18 cellular contexts compared by ENCODE assay signal in genomic region chr1:26370591-26371382, GRCh38. TPM values are rescaled to one million over a fixed set of nuclear protein-coding genes. Genes with fewer than 3 reads are reported as not detected.
DNase-seq lines count a peak whose midpoint lies in the region; ATAC-seq and TF ChIP-seq lines count a peak whose summit lies in the region.
"Had no signal": no experiment of that assay in that cellular context is flagged by ENCODE, and none has a peak within 500 bp of the region (broad histone marks: within the 10 kb centered on the region; RNA-seq: fewer than 3 reads in every experiment).

No MANE protein-coding gene starts in this region.

- no peak overlapping the region for H2BK120ac ChIP-seq in H9 (ENCODE audit: low read depth, low read length, poor library complexity, severe bottlenecking)

- CTCF ChIA-PET in CD4-positive, alpha-beta T cell (lab: Charles Lee): interaction anchor here (1.6 kb wide), 1 partner anchor 46 kb away, joined by 4 read pairs; no protein-coding TSS in a partner anchor

- POLR2A ChIA-PET in CD4-positive, alpha-beta T cell (lab: Charles Lee): interaction anchor here (0.7 to 1.4 kb wide), 3 partner anchors 7 to 82 kb away, joined by 3 to 6 read pairs (median 4); no protein-coding TSS in a partner anchor
- POLR2A ChIA-PET in naive thymus-derived CD8-positive, alpha-beta T cell (lab: Charles Lee): interaction anchor here (0.6 to 2.4 kb wide), 6 partner anchors 9 to 90 kb away, joined by 3 to 9 read pairs (median 4); no protein-coding TSS in a partner anchor

- H4K8ac ChIP-seq in H9 (replicated peaks; ENCODE audit: insufficient read length, low read depth, low read length): no peak overlapping the region

- no peak overlapping the region for H2BK12ac ChIP-seq in H9 (ENCODE audit: insufficient read length, low read depth, low read length)

- peaks cover 62% of the 10 kb centered on the region for H3K4me1 Mint-ChIP-seq in CD4-positive, alpha-beta T cell (ENCODE audit: low read depth)
- peaks cover 15 to 17% of the 10 kb centered on the region in 2 experiments for H3K4me1 Mint-ChIP-seq in H9
- peaks cover 47% of the 10 kb centered on the region for H3K4me1 Mint-ChIP-seq in activated T-helper 1 cell treated with anti-CD3 and anti-CD28 coated beads, Interleukin-12 subunit alpha, Interleukin-12 subunit beta, Interleukin-2, Interleukin-4 antibody, amounts not matched to agents 30 ng/mL and 10 ng/mL and 1 ng/mL, durations not matched to agents 14 hours and 24 hours and 36 hours (ENCODE audit: low read depth)
- peaks cover 36 to 78% (median 72%) of the 10 kb centered on the region in 4 donors for H3K4me1 Mint-ChIP-seq in naive thymus-derived CD8-positive, alpha-beta T cell

- no peaks in the 10 kb centered on the region for H3K79me1 ChIP-seq in H9 (ENCODE audit: insufficient read depth, low read depth, low read length, poor library complexity, severe bottlenecking)

- H3T11ph ChIP-seq in H9 (ENCODE audit: low read length): no peak overlapping the region

- no peak overlapping the region for H3K18ac ChIP-seq in H9 (ENCODE audit: insufficient read length, low read depth, low read length)

- H3K9ac ChIP-seq in H9 (ENCODE audit: extremely low read depth, insufficient read length, low read length): no peak overlapping the region

- peaks cover 5% of the 10 kb centered on the region for H3K9me3 Mint-ChIP-seq in CD4-positive, alpha-beta T cell
- peaks cover 0 to 3% of the 10 kb centered on the region in 2 experiments; a peak in 3 of 5 replicates for H3K9me3 Mint-ChIP-seq in H9
- peaks cover 9% of the 10 kb centered on the region for H3K9me3 Mint-ChIP-seq in activated T-helper 1 cell treated with anti-CD3 and anti-CD28 coated beads, Interleukin-12 subunit alpha, Interleukin-12 subunit beta, Interleukin-2, Interleukin-4 antibody, amounts not matched to agents 30 ng/mL and 10 ng/mL and 1 ng/mL, durations not matched to agents 14 hours and 24 hours and 36 hours
- H3K9me3 Mint-ChIP-seq in naive thymus-derived CD8-positive, alpha-beta T cell: peaks cover 0 to 5% (median 0%) of the 10 kb centered on the region in 9 donors

- H3K4me3 ChIP-seq in right cardiac atrium (ENCODE audit: low read length): no peak overlapping the region
- H3K4me3 ChIP-seq: hepatocyte, thyroid gland had no signal

- H3K36me3 Mint-ChIP-seq in CD4-positive, alpha-beta T cell (ENCODE audit: low read depth): no peaks in the 10 kb centered on the region
- H3K36me3 Mint-ChIP-seq in H9 (ENCODE audit: insufficient read depth in 1 of 3, low read depth in 3 of 3): no peaks in the 10 kb centered on the region
- H3K36me3 Mint-ChIP-seq in activated T-helper 1 cell treated with anti-CD3 and anti-CD28 coated beads, Interleukin-12 subunit alpha, Interleukin-12 subunit beta, Interleukin-2, Interleukin-4 antibody, amounts not matched to agents 30 ng/mL and 10 ng/mL and 1 ng/mL, durations not matched to agents 14 hours and 24 hours and 36 hours (ENCODE audit: low read depth): peaks cover 13% of the 10 kb centered on the region
- peaks cover 0 to 3% (median 0%) of the 10 kb centered on the region in 3 donors for H3K36me3 Mint-ChIP-seq in naive thymus-derived CD8-positive, alpha-beta T cell

- no peak overlapping the region for H3K27ac ChIP-seq in CD4-positive, alpha-beta T cell (ENCODE audit: low read depth, low read length)
- H3K27ac ChIP-seq in H9 (ENCODE audit: insufficient read length, low read depth, low read length) (no peak overlapping the region), right cardiac atrium (ENCODE audit: low read length) (no peak overlapping the region)
- H3K27ac ChIP-seq: hepatocyte, thyroid gland had no signal

- no peak overlapping the region for H2AFZ ChIP-seq in H9 (ENCODE audit: low read length)
- H2AFZ ChIP-seq: hepatocyte had no signal

- DNase-seq in CD4-positive, alpha-beta T cell: no peak
- DNase-seq in H9 (no peak), right cardiac atrium (no peak), iPS-NIHi11 (ENCODE audit: low spot score) (no peak), hypothalamus (lab: John Stamatoyannopoulos, UW) (no peak)
- DNase-seq in activated T-helper 1 cell treated with anti-CD3 and anti-CD28 coated beads, Interleukin-12 subunit alpha, Interleukin-12 subunit beta, Interleukin-2, Interleukin-4 antibody, amounts not matched to agents 30 ng/mL and 10 ng/mL and 1 ng/mL, durations not matched to agents 14 hours and 24 hours and 36 hours (ENCODE audit: low spot score): no peak
- peak in 2 of 10 donors; percentile 25 to 29 for DNase-seq in naive thymus-derived CD8-positive, alpha-beta T cell
- DNase-seq: activated CD4-positive, alpha-beta T cell treated with anti-CD3 and anti-CD28 coated beads, Interleukin-2, amount 50 U/mL, for 1 hour; AML-193; DMS 273 treated with DMSO at 0.1 percent for 48 hours; NCI-H1436 treated with DMSO at 0.1 percent for 48 hours; NCI-H82; stimulated activated CD4-positive, alpha-beta T cell treated with anti-CD3 and anti-CD28 coated beads, Interleukin-12 subunit alpha, Interleukin-12 subunit beta, amount 100 ng/mL, for 4 hours; thyroid gland had no signal

- H2BK15ac ChIP-seq in H9 (ENCODE audit: low read depth, low read length): no peak overlapping the region

- no peak overlapping the region for H4K91ac ChIP-seq in H9 (ENCODE audit: insufficient read length, low read depth, low read length)

- ATAC-seq in CD4-positive, alpha-beta T cell (ENCODE audit: poor library complexity): no peak
- ATAC-seq in naive thymus-derived CD8-positive, alpha-beta T cell: peak in 1 of 2 donors; percentile 43
- no peak for ATAC-seq in right cardiac atrium
- no peak for ATAC-seq in HG02885 (IDR thresholded peaks at IDR 0.05; ENCODE audit: poor library complexity, unreplicated experiment)

- no peaks in the 10 kb centered on the region for H3K23me2 ChIP-seq in H9 (ENCODE audit: insufficient read length, low read depth, low read length, poor library complexity, severe bottlenecking)

- 0 out of 2 replicates have a peak overlapping the region, but pooled peaks have one; percentile 15 for H3K14ac ChIP-seq in H9 (ENCODE audit: insufficient read depth, low read length)

- TF ChIP-seq CTCF in CD4-positive, alpha-beta T cell (IDR thresholded peaks at IDR 0.05): no peak
- no peak for TF ChIP-seq CTCF in H9 (conservative IDR thresholded peaks at IDR 0.05)

- H3K9me3 ChIP-seq in CD4-positive, alpha-beta T cell (ENCODE audit: control insufficient read depth, low read length): no peaks in the 10 kb centered on the region
- H3K9me3 ChIP-seq in H9 (ENCODE audit: control insufficient read depth, low read depth, low read length): no peaks in the 10 kb centered on the region
- no peaks in the 10 kb centered on the region for H3K9me3 ChIP-seq in right cardiac atrium (ENCODE audit: control insufficient read depth, low read length)
- H3K9me3 ChIP-seq: thyroid gland had no signal

- H3K27ac Mint-ChIP-seq in CD4-positive, alpha-beta T cell: peak overlapping the region; percentile 68
- H3K27ac Mint-ChIP-seq in H9: 0 out of 7 replicates have a peak overlapping the region, but pooled peaks of 1 of the 3 experiments have one; percentile 50
- peak overlapping the region; percentile 34 for H3K27ac Mint-ChIP-seq in activated T-helper 1 cell treated with anti-CD3 and anti-CD28 coated beads, Interleukin-12 subunit alpha, Interleukin-12 subunit beta, Interleukin-2, Interleukin-4 antibody, amounts not matched to agents 30 ng/mL and 10 ng/mL and 1 ng/mL, durations not matched to agents 14 hours and 24 hours and 36 hours
- H3K27ac Mint-ChIP-seq in naive thymus-derived CD8-positive, alpha-beta T cell: peak overlapping the region in 7 of 10 donors; percentile 36 to 88 (median 69)

- no peaks in the 10 kb centered on the region for H3K27me3 Mint-ChIP-seq in CD4-positive, alpha-beta T cell
- peaks cover 6% of the 10 kb centered on the region; the same call in 1 of the 2 replicates for H3K27me3 Mint-ChIP-seq in H9 (ENCODE audit: low read depth)
- H3K27me3 Mint-ChIP-seq in activated T-helper 1 cell treated with anti-CD3 and anti-CD28 coated beads, Interleukin-12 subunit alpha, Interleukin-12 subunit beta, Interleukin-2, Interleukin-4 antibody, amounts not matched to agents 30 ng/mL and 10 ng/mL and 1 ng/mL, durations not matched to agents 14 hours and 24 hours and 36 hours (ENCODE audit: insufficient read depth): peaks cover 11% of the 10 kb centered on the region
- peaks cover 0 to 2% (median 0%) of the 10 kb centered on the region in 5 donors for H3K27me3 Mint-ChIP-seq in naive thymus-derived CD8-positive, alpha-beta T cell

- intact Hi-C loops in CD4-positive, alpha-beta T cell (cut with DNase I, micrococcal nuclease): no loop called here
- intact Hi-C loops in activated T-helper 1 cell treated with anti-CD3 and anti-CD28 coated beads, Interleukin-12 subunit alpha, Interleukin-12 subunit beta, Interleukin-2, Interleukin-4 antibody, amounts not matched to agents 30 ng/mL and 10 ng/mL and 1 ng/mL, durations not matched to agents 14 hours and 24 hours and 36 hours (cut with micrococcal nuclease): no loop called here
- intact Hi-C loops in right cardiac atrium (cut with DNase I): no loop called here

- H3K27me3 ChIP-seq in CD4-positive, alpha-beta T cell (ENCODE audit: control insufficient read depth, insufficient read depth, low read length): no peaks in the 10 kb centered on the region
- H3K27me3 ChIP-seq in H9 (ENCODE audit: insufficient read depth, low read length) (no peaks in the 10 kb centered on the region), right cardiac atrium (ENCODE audit: control insufficient read depth, insufficient read depth) (no peaks in the 10 kb centered on the region)
- H3K27me3 ChIP-seq: hepatocyte, thyroid gland had no signal

- no peak overlapping the region for H2BK5ac ChIP-seq in H9 (ENCODE audit: insufficient read length, low read length)

- WGBS in H9 (ENCODE audit: extremely low coverage, insufficient read length, low lambda C conversion rate): no CpG with 5 or more reads among the region's 6 CpGs
- 49% methylated on average over 6 of the region's 6 CpGs for WGBS in right cardiac atrium

- no peak overlapping the region for H4K5ac ChIP-seq in H9 (ENCODE audit: insufficient read length, low read depth, low read length)

- peak overlapping the region; percentile 50 for H3K4me3 Mint-ChIP-seq in CD4-positive, alpha-beta T cell
- H3K4me3 Mint-ChIP-seq in H9: no peak overlapping the region
- peak overlapping the region; percentile 15 for H3K4me3 Mint-ChIP-seq in activated T-helper 1 cell treated with anti-CD3 and anti-CD28 coated beads, Interleukin-12 subunit alpha, Interleukin-12 subunit beta, Interleukin-2, Interleukin-4 antibody, amounts not matched to agents 30 ng/mL and 10 ng/mL and 1 ng/mL, durations not matched to agents 14 hours and 24 hours and 36 hours
- H3K4me3 Mint-ChIP-seq in naive thymus-derived CD8-positive, alpha-beta T cell: peak overlapping the region; percentile 51 to 87 (median 70)

- H3K4ac ChIP-seq in H9 (ENCODE audit: low read depth, low read length): no peak overlapping the region

- H2BK20ac ChIP-seq in H9 (ENCODE audit: low read depth, low read length, poor library complexity, severe bottlenecking): no peak overlapping the region

- no peak overlapping the region for H3K23ac ChIP-seq in H9 (ENCODE audit: insufficient read length, low read depth, low read length)

- H2AK5ac ChIP-seq in H9 (ENCODE audit: insufficient read length, low read length): no peak overlapping the region

- no peaks in the 10 kb centered on the region for H3K4me1 ChIP-seq in H9 (ENCODE audit: insufficient read depth, low read length)
- no peaks in the 10 kb centered on the region for H3K4me1 ChIP-seq in right cardiac atrium (ENCODE audit: control insufficient read depth, insufficient read depth, low read length)
- H3K4me1 ChIP-seq: thyroid gland had no signal

- H3K4me2 ChIP-seq in H9 (ENCODE audit: insufficient read depth, insufficient read length, low read length): no peak overlapping the region
- H3K4me2 ChIP-seq: hepatocyte had no signal

- no peaks in the 10 kb centered on the region for H4K20me1 ChIP-seq in H9 (ENCODE audit: control insufficient read depth, insufficient read depth, insufficient read length)

- no peaks in the 10 kb centered on the region for H3K79me2 ChIP-seq in H9 (ENCODE audit: insufficient read depth, low read length)
- H3K79me2 ChIP-seq: hepatocyte had no signal

- no peak overlapping the region for H3K56ac ChIP-seq in H9 (ENCODE audit: insufficient read length, low read depth, low read length)

RNA-seq across cellular contexts. Expression of gene ZNF683, which starts 1.8 kb away (rescaled TPM):
- under 1 TPM in 1 of 2 experiments, not detected in 1; 0.41 TPM for total RNA-seq in CD4-positive, alpha-beta T cell
- total RNA-seq in H9 (2021): not detected in 2 replicates
- total RNA-seq in activated T-helper 1 cell treated with anti-CD3 and anti-CD28 coated beads, Interleukin-12 subunit alpha, Interleukin-12 subunit beta, Interleukin-2, Interleukin-4 antibody, amounts not matched to agents 30 ng/mL and 10 ng/mL and 1 ng/mL, durations not matched to agents 14 hours and 24 hours and 36 hours: not detected in 2 replicates
- total RNA-seq in naive thymus-derived CD8-positive, alpha-beta T cell: 1 to 10 TPM; 2.1 to 2.4 TPM
- polyA plus RNA-seq in naive thymus-derived CD8-positive, alpha-beta T cell: 1 to 10 TPM in 2 of 3 donors, under 1 TPM in 1; 0.42 to 6.3 (median 3.1) TPM
- total RNA-seq in right cardiac atrium: under 1 TPM in 1 of 4 donors, not detected in 3; 0.23 TPM
- polyA plus RNA-seq in right cardiac atrium: not detected
- total RNA-seq: hepatocyte, kidney epithelial cell, renal cortical epithelial cell had no signal
- polyA plus RNA-seq: hepatocyte had no signal

RNA-seq across cellular contexts. Expression of gene CRYBG2, which starts 16.9 kb away (rescaled TPM):
- total RNA-seq in CD4-positive, alpha-beta T cell: 1 to 10 TPM; 1.3 to 1.4 TPM
- total RNA-seq in H9 (2021): 11.8 and 12.8 TPM in 2 replicates
- 0.83 and 1.9 TPM in 2 replicates for total RNA-seq in activated T-helper 1 cell treated with anti-CD3 and anti-CD28 coated beads, Interleukin-12 subunit alpha, Interleukin-12 subunit beta, Interleukin-2, Interleukin-4 antibody, amounts not matched to agents 30 ng/mL and 10 ng/mL and 1 ng/mL, durations not matched to agents 14 hours and 24 hours and 36 hours
- under 1 TPM; 0.74 to 0.75 TPM for total RNA-seq in naive thymus-derived CD8-positive, alpha-beta T cell
- under 1 TPM in 2 of 3 donors, not detected in 1; 0.07 to 0.55 TPM for polyA plus RNA-seq in naive thymus-derived CD8-positive, alpha-beta T cell
- not detected for total RNA-seq in right cardiac atrium
- polyA plus RNA-seq in right cardiac atrium: not detected
- total RNA-seq: thyroid gland had no signal

RNA-seq across cellular contexts. Expression of gene LIN28A, which starts 39.8 kb away (rescaled TPM):
- total RNA-seq in CD4-positive, alpha-beta T cell: not detected
- total RNA-seq in H9 (2021): 1,267 and 1,289 TPM in 2 replicates
- total RNA-seq in activated T-helper 1 cell treated with anti-CD3 and anti-CD28 coated beads, Interleukin-12 subunit alpha, Interleukin-12 subunit beta, Interleukin-2, Interleukin-4 antibody, amounts not matched to agents 30 ng/mL and 10 ng/mL and 1 ng/mL, durations not matched to agents 14 hours and 24 hours and 36 hours: not detected in 2 replicates
- total RNA-seq in naive thymus-derived CD8-positive, alpha-beta T cell: not detected
- polyA plus RNA-seq in naive thymus-derived CD8-positive, alpha-beta T cell: not detected
- total RNA-seq in right cardiac atrium: not detected
- not detected for polyA plus RNA-seq in right cardiac atrium
- total RNA-seq: kidney epithelial cell, renal cortical epithelial cell, thyroid gland had no signal

RNA-seq across cellular contexts. Expression of gene CD52, which starts 53.0 kb away (rescaled TPM):
- total RNA-seq in CD4-positive, alpha-beta T cell: 100 to 1,000 TPM; 582 to 608 TPM
- total RNA-seq in H9 (2021): 3.8 and 4.1 TPM in 2 replicates
- total RNA-seq in activated T-helper 1 cell treated with anti-CD3 and anti-CD28 coated beads, Interleukin-12 subunit alpha, Interleukin-12 subunit beta, Interleukin-2, Interleukin-4 antibody, amounts not matched to agents 30 ng/mL and 10 ng/mL and 1 ng/mL, durations not matched to agents 14 hours and 24 hours and 36 hours: 394 and 411 TPM in 2 replicates
- total RNA-seq in naive thymus-derived CD8-positive, alpha-beta T cell: 100 to 1,000 TPM; 772 to 847 TPM
- polyA plus RNA-seq in naive thymus-derived CD8-positive, alpha-beta T cell: 1,000 to 10,000 TPM; 6,330 to 6,863 (median 6,804) TPM
- 1 to 10 TPM; 1.8 to 5.7 (median 4.1) TPM for total RNA-seq in right cardiac atrium
- polyA plus RNA-seq in right cardiac atrium: 4.5 TPM
- total RNA-seq: kidney epithelial cell, renal cortical epithelial cell had no signal

Comparison
In these comparisons a context has a peak if more than half of its experiments do, and no peak if none do; other contexts are left out.
1. H3K4me3 Mint-ChIP-seq: peak in CD4-positive, alpha-beta T cell (single experiment), activated T-helper 1 cell treated with anti-CD3 and anti-CD28 coated beads, Interleukin-12 subunit alpha, Interleukin-12 subunit beta, Interleukin-2, Interleukin-4 antibody, amounts not matched to agents 30 ng/mL and 10 ng/mL and 1 ng/mL, durations not matched to agents 14 hours and 24 hours and 36 hours (single experiment) and naive thymus-derived CD8-positive, alpha-beta T cell (10 of 10); none in H9 (0 of 2).
2. RNA of gene LIN28A, which starts 39.8 kb away (total RNA-seq): 1,267 to 1,289 TPM in H9; not detected in CD4-positive, alpha-beta T cell, not detected in activated T-helper 1 cell treated with anti-CD3 and anti-CD28 coated beads, Interleukin-12 subunit alpha, Interleukin-12 subunit beta, Interleukin-2, Interleukin-4 antibody, amounts not matched to agents 30 ng/mL and 10 ng/mL and 1 ng/mL, durations not matched to agents 14 hours and 24 hours and 36 hours, not detected in naive thymus-derived CD8-positive, alpha-beta T cell and not detected in right cardiac atrium; every median in the first group is over 1,000 times any median in the second.